Comparison of ENCODE assay signal across 8 cellular contexts in the genomic region with DNA sequence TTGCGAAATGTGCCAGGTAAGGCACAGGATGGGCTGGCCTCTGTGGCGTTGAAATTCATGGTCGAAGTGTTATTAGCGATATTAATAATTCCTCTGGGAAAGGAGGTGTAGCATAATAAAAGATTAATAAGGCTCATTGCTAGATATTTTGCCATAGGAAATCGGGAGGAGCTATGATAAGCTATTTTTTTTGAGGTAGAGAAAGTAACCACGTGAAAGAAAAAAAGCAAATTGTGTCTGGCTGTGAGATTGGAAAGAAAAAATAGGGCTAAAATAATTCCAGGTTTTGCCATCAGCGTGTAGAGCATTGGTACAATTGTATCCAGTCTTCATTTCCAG. TPM values are rescaled to one million over a fixed set of nuclear protein-coding genes. Genes with fewer than 3 reads are reported as not detected.
A peak's percentile ranks its signal among the peaks of the same experiment; 100 is the strongest.
DNase-seq lines count a peak whose midpoint lies in the region; ATAC-seq and TF ChIP-seq lines count a peak whose summit lies in the region.

No MANE protein-coding gene starts in this region.

- peak overlapping the region; percentile 74 for H3K4me3 Mint-ChIP-seq in activated CD4-positive, alpha-beta T cell treated with anti-CD3 and anti-CD28 coated beads for 36 hours

- H3K27me3 Mint-ChIP-seq in activated CD4-positive, alpha-beta T cell treated with anti-CD3 and anti-CD28 coated beads for 36 hours = peaks cover 26% of the 10 kb centered on the region

- WGBS in liver = 5% methylated on average over 7 of the region's 7 CpGs

- no peak for TF ChIP-seq RAD21 in liver (IDR thresholded peaks at IDR 0.05)

- peak overlapping the region in 1 of 2 donors; percentile 54 for H3K9ac ChIP-seq in liver (ENCODE audit: low read depth in 1 of 2, low read length in 2 of 2)

- no peak for TF ChIP-seq CTCF in astrocyte of the cerebellum (IDR thresholded peaks at IDR 0.05; ENCODE audit: low read depth, low read length, missing control alignments)
- TF ChIP-seq CTCF in liver (IDR thresholded peaks at IDR 0.05; ENCODE audit: low read depth, low read length, missing input control) = no peak

- no peak for DNase-seq in activated CD4-positive, alpha-beta T cell treated with anti-CD3 and anti-CD28 coated beads for 36 hours
- no peak for DNase-seq in activated CD4-positive, alpha-beta T cell treated with anti-CD3 and anti-CD28 coated beads, Interleukin-2, amount 50 U/mL, for 4 hours
- no peak for DNase-seq in astrocyte of the cerebellum (ENCODE audit: low read depth)
- DNase-seq in UCSD-AML1 (lab: John Stamatoyannopoulos, UW; ENCODE audit: unreplicated experiment) = no peak
- DNase-seq in NCI-H1417 (lab: John Stamatoyannopoulos, UW) = no peak

- H3K4me1 Mint-ChIP-seq in activated CD4-positive, alpha-beta T cell treated with anti-CD3 and anti-CD28 coated beads for 36 hours = peaks cover 26% of the 10 kb centered on the region

- H3K9me3 Mint-ChIP-seq in activated CD4-positive, alpha-beta T cell treated with anti-CD3 and anti-CD28 coated beads for 36 hours (ENCODE audit: low read depth) = no peaks in the 10 kb centered on the region

- no peaks in the 10 kb centered on the region for H3K27me3 ChIP-seq in liver (ENCODE audit: control insufficient read depth in 4 of 4, insufficient read depth in 4 of 4, low read length in 3 of 4)

- H3K36me3 ChIP-seq in liver (ENCODE audit: control insufficient read depth in 4 of 4, insufficient read depth in 3 of 4, low read depth in 1 of 4, low read length in 3 of 4) = no peaks in the 10 kb centered on the region

- in situ Hi-C loops in astrocyte of the cerebellum (cut with HindIII; ENCODE audit: low sequenced_read_pairs) = no loop called here

- H3K36me3 Mint-ChIP-seq in activated CD4-positive, alpha-beta T cell treated with anti-CD3 and anti-CD28 coated beads for 36 hours (ENCODE audit: low read depth) = no peaks in the 10 kb centered on the region

- intact Hi-C loops in activated CD4-positive, alpha-beta T cell treated with anti-CD3 and anti-CD28 coated beads for 36 hours (cut with DNase I, micrococcal nuclease) = loop anchor here (5.0 to 10.0 kb wide), 7 partner anchors 412 to 902 kb away; a partner anchor contains a TSS

- ATAC-seq in activated CD4-positive, alpha-beta T cell treated with anti-CD3 and anti-CD28 coated beads for 36 hours = no peak
- no peak for ATAC-seq in HG02798 (IDR thresholded peaks at IDR 0.05; ENCODE audit: poor library complexity, unreplicated experiment)

- CTCF ChIA-PET in activated CD4-positive, alpha-beta T cell treated with anti-CD3 and anti-CD28 coated beads for 36 hours (lab: Charles Lee) = interaction anchor here (0.8 kb wide), 1 partner anchor 13 kb away, joined by 3 read pairs; no protein-coding TSS in a partner anchor

- H3K4me3 ChIP-seq in astrocyte of the cerebellum (ENCODE audit: low read depth, low read length) (peak overlapping the region; percentile 65), liver (ENCODE audit: low read depth in 1 of 3, low read length in 3 of 3) (peak overlapping the region; percentile 63 to 98 (median 82))

- H3K27ac ChIP-seq in liver (ENCODE audit: low read depth in 1 of 2, low read length in 2 of 2) (peak overlapping the region in 1 of 2 donors; percentile 12), temporal lobe (ENCODE audit: low read depth, low read length) (peak overlapping the region; percentile 69)

- H3K9me3 ChIP-seq in liver (ENCODE audit: control insufficient read depth in 4 of 4, low read length in 3 of 4) = no peaks in the 10 kb centered on the region

- POLR2A ChIA-PET in activated CD4-positive, alpha-beta T cell treated with anti-CD3 and anti-CD28 coated beads for 36 hours (lab: Charles Lee) = no interaction called here

- H3K27ac Mint-ChIP-seq in activated CD4-positive, alpha-beta T cell treated with anti-CD3 and anti-CD28 coated beads for 36 hours = peak overlapping the region; percentile 40

- H3K4me1 ChIP-seq in liver (ENCODE audit: control insufficient read depth in 4 of 4, insufficient read depth in 4 of 4, low read length in 3 of 4) = peaks cover 0 to 19% (median 13%) of the 10 kb centered on the region in 4 donors

TF ChIP-seq in liver, 16 proteins besides CTCF, POLR2A, EP300 and RAD21:
- TF ChIP-seq HNF4A (conservative IDR thresholded peaks at IDR 0.05) (no peak), JUND (IDR thresholded peaks at IDR 0.05) (no peak), RXRA (IDR thresholded peaks at IDR 0.05) (no peak), FOXA1 (IDR thresholded peaks at IDR 0.05) (no peak), SP1 (IDR thresholded peaks at IDR 0.05) (no peak), EGR1 (IDR thresholded peaks at IDR 0.05; ENCODE audit: low read depth in 2 of 2) (no peak), YY1 (IDR thresholded peaks at IDR 0.05) (no peak)
- TF ChIP-seq, protein P1, sequence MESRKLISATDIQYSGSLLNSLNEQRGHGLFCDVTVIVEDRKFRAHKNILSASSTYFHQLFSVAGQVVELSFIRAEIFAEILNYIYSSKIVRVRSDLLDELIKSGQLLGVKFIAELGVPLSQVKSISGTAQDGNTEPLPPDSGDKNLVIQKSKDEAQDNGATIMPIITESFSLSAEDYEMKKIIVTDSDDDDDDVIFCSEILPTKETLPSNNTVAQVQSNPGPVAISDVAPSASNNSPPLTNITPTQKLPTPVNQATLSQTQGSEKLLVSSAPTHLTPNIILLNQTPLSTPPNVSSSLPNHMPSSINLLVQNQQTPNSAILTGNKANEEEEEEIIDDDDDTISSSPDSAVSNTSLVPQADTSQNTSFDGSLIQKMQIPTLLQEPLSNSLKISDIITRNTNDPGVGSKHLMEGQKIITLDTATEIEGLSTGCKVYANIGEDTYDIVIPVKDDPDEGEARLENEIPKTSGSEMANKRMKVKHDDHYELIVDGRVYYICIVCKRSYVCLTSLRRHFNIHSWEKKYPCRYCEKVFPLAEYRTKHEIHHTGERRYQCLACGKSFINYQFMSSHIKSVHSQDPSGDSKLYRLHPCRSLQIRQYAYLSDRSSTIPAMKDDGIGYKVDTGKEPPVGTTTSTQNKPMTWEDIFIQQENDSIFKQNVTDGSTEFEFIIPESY (IDR thresholded peaks at IDR 0.05) = no peak

RNA-seq across cellular contexts. Expression of a gene that starts 1.0 kb away (rescaled TPM):
- total RNA-seq in activated CD4-positive, alpha-beta T cell treated with anti-CD3 and anti-CD28 coated beads for 36 hours = 1 to 10 TPM; 5.0 to 6.6 TPM
- total RNA-seq in liver (1 to 10 TPM; 6.9 to 7.7 TPM), temporal lobe (140 TPM)
- 1 to 10 TPM; 1.2 TPM for polyA plus RNA-seq in liver

Comparison
In these comparisons a context has a peak if more than half of its experiments do, and no peak if none do; other contexts are left out.
1. RNA of a gene that starts 1.0 kb away (total RNA-seq): 140 TPM in temporal lobe (single experiment); 6.9 to 7.7 TPM in liver and 5.0 to 6.6 TPM in activated CD4-positive, alpha-beta T cell treated with anti-CD3 and anti-CD28 coated beads for 36 hours; every median in the first group is over 10 times any median in the second.